ENCODE assay signal across 38 cellular contexts in the genomic region with DNA sequence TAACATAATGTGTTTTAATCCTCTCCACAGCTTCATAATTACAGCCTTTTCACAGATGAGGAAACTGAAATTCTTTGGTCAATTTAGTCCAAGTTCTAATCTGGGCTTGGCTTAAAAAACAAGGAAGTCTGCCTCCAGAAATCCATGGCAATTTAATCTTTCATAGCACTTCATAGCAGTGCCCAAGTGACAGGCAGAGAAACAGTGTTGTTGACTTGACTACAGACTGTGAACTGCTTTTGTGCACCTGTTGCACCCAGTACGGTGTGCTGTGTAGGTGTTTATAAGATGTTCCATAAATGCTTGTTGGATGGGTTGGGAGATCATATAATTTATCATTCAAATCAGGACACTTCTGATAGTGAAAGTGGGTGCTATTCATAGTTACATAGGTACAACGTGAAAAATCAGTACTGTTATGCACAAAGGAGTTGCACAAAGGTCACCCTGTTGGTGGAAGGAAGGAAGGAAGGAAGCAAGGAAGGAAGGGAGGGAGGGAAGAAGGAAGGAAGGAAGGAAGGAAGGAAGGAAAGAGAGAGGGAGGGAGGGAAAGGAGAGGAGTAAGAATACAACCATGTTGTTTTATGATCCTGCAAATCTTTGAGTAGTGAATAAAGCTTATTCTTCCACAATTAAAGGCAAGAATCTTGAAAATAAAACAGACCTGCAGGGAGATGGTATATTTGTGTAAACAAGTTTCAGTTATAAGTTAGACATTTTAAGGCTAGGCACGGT. TPM values are rescaled to one million over a fixed set of nuclear protein-coding genes. Genes with fewer than 3 reads are reported as not detected.
"Had no signal": no experiment of that assay in that cellular context is flagged by ENCODE, and none has a peak within 500 bp of the region (broad histone marks: within the 10 kb centered on the region; RNA-seq: fewer than 3 reads in every experiment).

No MANE protein-coding gene starts in this region.

- H3K4me3 Mint-ChIP-seq: activated B cell treated with CpG ODN at 0.5 μM for 24 hours; activated CD4-positive, alpha-beta memory T cell treated with anti-CD3 and anti-CD28 coated beads for 36 hours; activated CD4-positive, alpha-beta T cell treated with anti-CD3 and anti-CD28 coated beads for 36 hours; activated CD4-positive, alpha-beta T cell treated with anti-CD3 and anti-CD28 coated beads, Interleukin-2, amount 10 ng/mL, durations not matched to agents 24 days and 14 days; activated CD8-positive, alpha-beta memory T cell treated with anti-CD3 and anti-CD28 coated beads, Interleukin-2, amount 10 ng/mL, durations not matched to agents 7 days and 5 days; activated CD8-positive, alpha-beta T cell treated with anti-CD3 and anti-CD28 coated beads, Interleukin-2, amount 10 ng/mL, durations not matched to agents 7 days and 5 days; activated naive CD8-positive, alpha-beta T cell; activated T-helper 1 cell treated with anti-CD3 and anti-CD28 coated beads, Interleukin-12 subunit alpha, Interleukin-12 subunit beta, Interleukin-2, Interleukin-4 antibody, amounts not matched to agents 30 ng/mL and 10 ng/mL and 1 ng/mL, durations not matched to agents 14 hours and 24 hours and 36 hours; brain; T-helper 17 cell; T-helper 2 cell treated with Interferon-gamma antibody and Interleukin-4, amounts not matched to agents 5 μg/mL and 100 μg/mL, for 36 hours had no signal

- DNase-seq: activated B cell treated with CpG ODN at 0.5 μM for 24 hours; activated CD4-positive, alpha-beta memory T cell treated with anti-CD3 and anti-CD28 coated beads for 36 hours; activated CD4-positive, alpha-beta T cell treated with anti-CD3 and anti-CD28 coated beads for 36 hours; activated CD4-positive, alpha-beta T cell treated with anti-CD3 and anti-CD28 coated beads, Interleukin-2, amount 10 ng/mL, durations not matched to agents 24 days and 14 days; activated CD4-positive, CD25-positive, alpha-beta regulatory T cell treated with anti-CD3 and anti-CD28 coated beads, Interleukin-2, amount 50 U/mL, for 72 hours; activated CD8-positive, alpha-beta memory T cell treated with anti-CD3 and anti-CD28 coated beads, Interleukin-2, amount 10 ng/mL, durations not matched to agents 7 days and 5 days; activated CD8-positive, alpha-beta memory T cell treated with anti-CD3 and anti-CD28 coated beads, Interleukin-2, amount 50 U/mL, for 4 hours; activated CD8-positive, alpha-beta T cell treated with anti-CD3 and anti-CD28 coated beads, Interleukin-2, amount 10 ng/mL, durations not matched to agents 7 days and 5 days; activated gamma-delta T cell; activated naive CD4-positive, alpha-beta T cell; activated naive CD4-positive, alpha-beta T cell treated with anti-CD3 and anti-CD28 coated beads, Interleukin-2, amount 50 U/mL, for 16 hours; activated T-cell treated with anti-CD3 and anti-CD28 coated beads, Interleukin-2, amount 50 U/mL, for 1 hour; activated T-cell treated with anti-CD3 and anti-CD28 coated beads, Interleukin-2, amount 50 U/mL, for 48 hours; central memory CD4-positive, alpha-beta T cell; cerebellar nuclear complex; colonic mucosa; effector CD8-positive, alpha-beta T cell; esophagus squamous epithelium; foreskin melanocyte; heart right ventricle; T-helper 1 cell; T-helper 17 cell; T1000; WERI-Rb-1 had no signal

- H3K4me1 ChIP-seq: ascending aorta, breast epithelium, colonic mucosa, esophagus squamous epithelium, gastroesophageal sphincter, heart right ventricle had no signal

- ATAC-seq: activated CD4-positive, alpha-beta T cell treated with anti-CD3 and anti-CD28 coated beads for 36 hours; activated CD8-positive, alpha-beta memory T cell treated with anti-CD3 and anti-CD28 coated beads, Interleukin-2, amount 10 ng/mL, durations not matched to agents 7 days and 5 days; activated CD8-positive, alpha-beta T cell treated with anti-CD3 and anti-CD28 coated beads, Interleukin-2, amount 10 ng/mL, durations not matched to agents 7 days and 5 days; gastroesophageal sphincter; heart right ventricle; T-helper 17 cell had no signal

- H3K36me3 Mint-ChIP-seq: activated CD4-positive, alpha-beta memory T cell treated with anti-CD3 and anti-CD28 coated beads for 36 hours; activated CD8-positive, alpha-beta memory T cell treated with anti-CD3 and anti-CD28 coated beads, Interleukin-2, amount 10 ng/mL, durations not matched to agents 7 days and 5 days had no signal

- H3K9me3 Mint-ChIP-seq: activated CD4-positive, alpha-beta T cell treated with anti-CD3 and anti-CD28 coated beads, Interleukin-2, amount 10 ng/mL, durations not matched to agents 24 days and 14 days; activated T-helper 1 cell treated with anti-CD3 and anti-CD28 coated beads, Interleukin-12 subunit alpha, Interleukin-12 subunit beta, Interleukin-2, Interleukin-4 antibody, amounts not matched to agents 30 ng/mL and 10 ng/mL and 1 ng/mL, durations not matched to agents 14 hours and 24 hours and 36 hours had no signal

- H3K4me1 Mint-ChIP-seq: activated B cell treated with CpG ODN at 0.5 μM for 24 hours; activated CD4-positive, alpha-beta T cell treated with anti-CD3 and anti-CD28 coated beads for 36 hours; activated CD4-positive, alpha-beta T cell treated with anti-CD3 and anti-CD28 coated beads, Interleukin-2, amount 10 ng/mL, durations not matched to agents 24 days and 14 days; activated CD8-positive, alpha-beta memory T cell treated with anti-CD3 and anti-CD28 coated beads, Interleukin-2, amount 10 ng/mL, durations not matched to agents 7 days and 5 days had no signal

- H3K27me3 Mint-ChIP-seq: activated CD4-positive, alpha-beta memory T cell treated with anti-CD3 and anti-CD28 coated beads for 36 hours; T-helper 17 cell had no signal

- H3K27ac ChIP-seq: ascending aorta, breast epithelium, cardiac muscle cell, colonic mucosa, epithelial cell of prostate, esophagus squamous epithelium, gastroesophageal sphincter, heart right ventricle, WERI-Rb-1 had no signal

- H3K9me3 ChIP-seq: ascending aorta, colonic mucosa, esophagus squamous epithelium had no signal

- H3K27me3 ChIP-seq: ascending aorta, breast epithelium, cardiac muscle cell, colonic mucosa, esophagus squamous epithelium, gastroesophageal sphincter, heart right ventricle had no signal

- H3K27ac Mint-ChIP-seq: activated B cell treated with CpG ODN at 0.5 μM for 24 hours; activated CD4-positive, alpha-beta memory T cell treated with anti-CD3 and anti-CD28 coated beads for 36 hours; activated CD4-positive, alpha-beta T cell treated with anti-CD3 and anti-CD28 coated beads for 36 hours; activated CD4-positive, alpha-beta T cell treated with anti-CD3 and anti-CD28 coated beads, Interleukin-2, amount 10 ng/mL, durations not matched to agents 24 days and 14 days; activated CD8-positive, alpha-beta memory T cell treated with anti-CD3 and anti-CD28 coated beads, Interleukin-2, amount 10 ng/mL, durations not matched to agents 7 days and 5 days; activated CD8-positive, alpha-beta T cell treated with anti-CD3 and anti-CD28 coated beads, Interleukin-2, amount 10 ng/mL, durations not matched to agents 7 days and 5 days; activated naive CD8-positive, alpha-beta T cell; activated T-helper 1 cell treated with anti-CD3 and anti-CD28 coated beads, Interleukin-12 subunit alpha, Interleukin-12 subunit beta, Interleukin-2, Interleukin-4 antibody, amounts not matched to agents 30 ng/mL and 10 ng/mL and 1 ng/mL, durations not matched to agents 14 hours and 24 hours and 36 hours; brain; T-helper 17 cell; T-helper 2 cell treated with Interferon-gamma antibody and Interleukin-4, amounts not matched to agents 5 μg/mL and 100 μg/mL, for 36 hours had no signal

- FAIRE-seq: endometrium, endothelial cell of umbilical vein had no signal

RNA-seq across cellular contexts. Expression of gene HLF, which starts 56.5 kb away (rescaled TPM):
- total RNA-seq: dermis microvascular lymphatic vessel endothelial cell, endothelial cell of umbilical vein, fibroblast of villous mesenchyme, glomerular endothelial cell had no signal
